In the genomic region with DNA sequence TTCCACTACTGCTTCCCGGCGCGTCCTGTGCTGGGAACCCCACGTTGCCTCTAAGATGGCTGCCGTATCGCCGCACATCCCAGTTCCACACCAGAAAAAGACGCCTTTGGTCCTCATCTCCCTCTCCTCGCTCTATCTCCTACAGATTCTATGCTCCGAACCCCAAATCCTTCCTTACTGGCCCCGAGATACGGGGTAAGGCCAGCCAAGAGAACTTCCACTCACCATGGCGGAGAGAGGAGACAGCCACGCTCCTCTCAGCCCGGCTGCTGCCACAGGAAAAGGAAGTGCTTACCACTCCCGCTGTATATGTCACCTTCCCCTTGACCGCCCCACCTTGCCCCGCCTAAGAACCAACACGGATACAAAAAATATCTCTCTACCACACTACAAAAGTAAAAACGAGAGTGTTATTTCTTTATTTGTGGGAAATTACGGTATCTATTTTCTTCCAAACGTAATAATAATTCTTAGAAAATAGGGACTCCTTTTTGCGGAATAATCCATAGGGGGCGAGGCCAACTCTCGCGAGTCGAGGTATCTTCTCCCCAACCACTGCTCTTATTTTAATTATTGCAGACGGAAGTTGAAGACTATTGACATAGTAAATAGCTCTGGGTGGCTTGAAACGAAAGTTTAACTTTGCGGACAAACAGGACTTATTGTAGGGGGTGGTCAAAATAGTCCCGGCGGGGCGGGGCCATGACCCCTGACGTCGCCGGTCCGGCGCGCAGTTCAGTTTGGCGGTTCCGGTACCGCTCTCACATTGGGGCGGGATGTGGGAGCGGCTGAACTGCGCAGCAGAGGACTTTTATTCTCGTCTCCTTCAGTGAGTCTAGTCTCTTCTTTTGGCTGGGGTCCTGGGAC, we compare ENCODE assay signal across 1 cellular context.
A peak's percentile ranks its signal among the peaks of the same experiment; 100 is the strongest.
TF ChIP-seq lines count a peak whose summit lies in the region.

Gene RPL4 (minus strand): TSS at position 293 of the 867 bp plus-strand sequence. CDS start 65 bp downstream, at position 228.
Gene ZWILCH (plus strand): TSS at position 764 of the 867 bp plus-strand sequence. CDS start 13 bp downstream, at position 777.

TF ChIP-seq in HepG2, 621 proteins besides CTCF, POLR2A, EP300 and RAD21 (continued from another document):
- TF ChIP-seq ZNF574 (CRISPR knock-in tag; IDR thresholded peaks at IDR 0.05): peak; percentile 69
- peak; percentile 82 for TF ChIP-seq GABPA (IDR thresholded peaks at IDR 0.05; ENCODE audit: low read depth, low read length)
- peak; percentile 98 for TF ChIP-seq GABPA (CRISPR knock-in tag; IDR thresholded peaks at IDR 0.05; ENCODE audit: low read depth)
- 0 out of 2 replicates have a peak, but pooled peaks have one; percentile 15 for TF ChIP-seq HNRNPL (IDR thresholded peaks at IDR 0.05; ENCODE audit: low read depth, low read length)
- TF ChIP-seq HDAC6 (IDR thresholded peaks at IDR 0.05; ENCODE audit: low read depth, low read length): no peak
- no peak for TF ChIP-seq SIX1 (CRISPR knock-in tag; IDR thresholded peaks at IDR 0.05; ENCODE audit: borderline replicate concordance)
- TF ChIP-seq, protein P1, sequence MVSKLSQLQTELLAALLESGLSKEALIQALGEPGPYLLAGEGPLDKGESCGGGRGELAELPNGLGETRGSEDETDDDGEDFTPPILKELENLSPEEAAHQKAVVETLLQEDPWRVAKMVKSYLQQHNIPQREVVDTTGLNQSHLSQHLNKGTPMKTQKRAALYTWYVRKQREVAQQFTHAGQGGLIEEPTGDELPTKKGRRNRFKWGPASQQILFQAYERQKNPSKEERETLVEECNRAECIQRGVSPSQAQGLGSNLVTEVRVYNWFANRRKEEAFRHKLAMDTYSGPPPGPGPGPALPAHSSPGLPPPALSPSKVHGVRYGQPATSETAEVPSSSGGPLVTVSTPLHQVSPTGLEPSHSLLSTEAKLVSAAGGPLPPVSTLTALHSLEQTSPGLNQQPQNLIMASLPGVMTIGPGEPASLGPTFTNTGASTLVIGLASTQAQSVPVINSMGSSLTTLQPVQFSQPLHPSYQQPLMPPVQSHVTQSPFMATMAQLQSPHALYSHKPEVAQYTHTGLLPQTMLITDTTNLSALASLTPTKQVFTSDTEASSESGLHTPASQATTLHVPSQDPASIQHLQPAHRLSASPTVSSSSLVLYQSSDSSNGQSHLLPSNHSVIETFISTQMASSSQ (IDR thresholded peaks at IDR 0.05; ENCODE audit: low read depth): peak; percentile 49; the same call in 1 of the 2 replicates
- TF ChIP-seq, protein P1 (CRISPR knock-in tag; IDR thresholded peaks at IDR 0.05; ENCODE audit: borderline replicate concordance): no peak
- TF ChIP-seq ETV5 (CRISPR knock-in tag; IDR thresholded peaks at IDR 0.05; ENCODE audit: borderline replicate concordance): peak; percentile 51
- 0 out of 2 replicates have a peak, but pooled peaks have one; percentile 70 for TF ChIP-seq ZNF251 (CRISPR knock-in tag; IDR thresholded peaks at IDR 0.05)
- peak; percentile 52; the same call in 1 of the 2 replicates for TF ChIP-seq ELF3 (CRISPR knock-in tag; IDR thresholded peaks at IDR 0.05)
- TF ChIP-seq NR2C2 (CRISPR knock-in tag; IDR thresholded peaks at IDR 0.05; ENCODE audit: borderline replicate concordance): peak; percentile 96
- peak; percentile 100 for TF ChIP-seq ZNF121 (CRISPR knock-in tag; IDR thresholded peaks at IDR 0.05)
